Comparison of ENCODE assay signal across 3 cellular contexts in the genomic region with DNA sequence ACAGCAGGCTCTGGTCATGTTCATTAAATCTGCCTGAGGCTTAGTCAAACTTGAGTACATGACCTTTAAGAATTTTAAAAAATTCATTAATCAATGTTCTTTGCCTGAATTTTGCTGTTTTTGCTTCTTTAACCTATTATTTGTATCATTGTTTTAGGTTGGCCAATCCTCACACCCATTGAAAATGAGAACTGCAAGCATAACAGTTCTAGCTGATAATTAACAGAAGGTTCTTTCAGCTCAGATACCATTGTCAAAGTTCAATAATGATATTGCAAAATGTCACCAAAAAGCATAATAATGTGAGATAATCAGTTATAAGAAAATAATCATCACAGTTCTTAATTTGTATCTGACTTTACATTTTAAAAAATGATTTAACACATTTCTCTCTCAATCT.
"Had no signal": no experiment of that assay in that cellular context is flagged by ENCODE, and none has a peak within 500 bp of the region (broad histone marks: within the 10 kb centered on the region; RNA-seq: fewer than 3 reads in every experiment).

No MANE protein-coding gene starts in this region.

- DNase-seq: GDM1, GF-D8 had no signal

- ATAC-seq: GM12878 had no signal
